Comparison of ENCODE assay signal across 37 cellular contexts in the genomic region with DNA sequence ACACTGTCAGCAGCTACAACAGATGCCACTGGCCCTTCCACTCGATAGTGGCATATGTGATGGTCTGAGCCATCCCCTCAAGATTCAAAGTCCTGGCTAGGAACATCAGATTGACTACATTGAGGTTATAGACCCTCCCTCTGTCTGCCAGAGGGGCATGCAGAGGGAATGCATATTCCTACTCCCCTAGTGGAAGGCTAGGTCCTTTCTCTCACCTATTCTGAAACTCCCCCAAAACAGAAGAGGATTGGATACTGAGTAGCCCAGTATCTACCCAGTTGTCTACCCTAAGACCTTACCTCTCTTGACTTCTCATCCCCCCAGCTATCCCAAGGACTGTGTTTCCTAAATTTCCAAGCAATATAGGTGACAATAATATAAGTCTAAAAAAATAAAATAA.
"Had no signal": no experiment of that assay in that cellular context is flagged by ENCODE, and none has a peak within 500 bp of the region (broad histone marks: within the 10 kb centered on the region; RNA-seq: fewer than 3 reads in every experiment).

No MANE protein-coding gene starts in this region.

- H3K4me3 ChIP-seq: adrenal gland, ascending aorta, body of pancreas, breast epithelium, cardiac muscle cell had no signal

- H3K4me3 Mint-ChIP-seq: activated naive CD4-positive, alpha-beta T cell treated with anti-CD3 and anti-CD28 coated beads for 36 hours; activated naive CD4-positive, alpha-beta T cell treated with anti-CD3 and anti-CD28 coated beads, Interleukin-2, amount 10 ng/mL, durations not matched to agents 7 days and 5 days; activated naive CD4-positive, alpha-beta T cell treated with anti-CD3 and anti-CD28 coated beads, Interleukin-2, amount 50 U/mL, for 24 hours; activated naive CD8-positive, alpha-beta T cell; activated naive CD8-positive, alpha-beta T cell treated with anti-CD3 and anti-CD28 coated beads for 36 hours; activated naive CD8-positive, alpha-beta T cell treated with anti-CD3 and anti-CD28 coated beads, Interleukin-2, amount 10 ng/mL, durations not matched to agents 7 days and 5 days; activated naive CD8-positive, alpha-beta T cell treated with anti-CD3 and anti-CD28 coated beads, Interleukin-2, amount 50 U/mL, for 24 hours; activated T-cell treated with anti-CD3 and anti-CD28 coated beads, Interleukin-2, amount 50 U/mL, for 24 hours; activated T-cell treated with anti-CD3 and anti-CD28 coated beads, Interleukin-2, amount 50 U/mL, for 4 hours; activated T-cell treated with anti-CD3 and anti-CD28 coated beads, Interleukin-2, amount 50 U/mL, for 72 hours; activated T-helper 1 cell treated with anti-CD3 and anti-CD28 coated beads, Interleukin-12 subunit alpha, Interleukin-12 subunit beta, Interleukin-2, Interleukin-4 antibody, amounts not matched to agents 30 ng/mL and 10 ng/mL and 1 ng/mL, durations not matched to agents 14 hours and 24 hours and 36 hours; activated T-helper 17 cell treated with anti-CD3 and anti-CD28 coated beads, Interleukin-2, amount 50 U/mL, for 72 hours; brain; central memory CD8-positive, alpha-beta T cell had no signal

- H3K27me3 Mint-ChIP-seq: activated naive CD4-positive, alpha-beta T cell treated with anti-CD3 and anti-CD28 coated beads, Interleukin-2, amount 10 ng/mL, durations not matched to agents 7 days and 5 days; activated naive CD4-positive, alpha-beta T cell treated with anti-CD3 and anti-CD28 coated beads, Interleukin-2, amount 50 U/mL, for 24 hours; activated naive CD8-positive, alpha-beta T cell; activated naive CD8-positive, alpha-beta T cell treated with anti-CD3 and anti-CD28 coated beads for 36 hours; activated naive CD8-positive, alpha-beta T cell treated with anti-CD3 and anti-CD28 coated beads, Interleukin-2, amount 10 ng/mL, durations not matched to agents 7 days and 5 days; activated naive CD8-positive, alpha-beta T cell treated with anti-CD3 and anti-CD28 coated beads, Interleukin-2, amount 50 U/mL, for 24 hours; activated T-cell treated with anti-CD3 and anti-CD28 coated beads, Interleukin-2, amount 50 U/mL, for 24 hours; activated T-helper 17 cell treated with anti-CD3 and anti-CD28 coated beads, Interleukin-2, amount 50 U/mL, for 72 hours; central memory CD8-positive, alpha-beta T cell had no signal

- ATAC-seq: activated naive CD4-positive, alpha-beta T cell treated with anti-CD3 and anti-CD28 coated beads, Interleukin-2, amount 50 U/mL, for 72 hours; activated naive CD8-positive, alpha-beta T cell treated with anti-CD3 and anti-CD28 coated beads, Interleukin-2, amount 50 U/mL, for 24 hours; activated T-cell treated with anti-CD3 and anti-CD28 coated beads, Interleukin-2, amount 50 U/mL, for 4 hours; activated T-cell treated with anti-CD3 and anti-CD28 coated beads, Interleukin-2, amount 50 U/mL, for 72 hours; activated T-helper 17 cell treated with anti-CD3 and anti-CD28 coated beads, Interleukin-2, amount 50 U/mL, for 72 hours; body of pancreas had no signal

- H3K27me3 ChIP-seq: adrenal gland, ascending aorta, body of pancreas, brain microvascular endothelial cell, breast epithelium, cardiac muscle cell had no signal

- H3K9me3 Mint-ChIP-seq: activated naive CD4-positive, alpha-beta T cell treated with anti-CD3 and anti-CD28 coated beads for 36 hours; activated naive CD8-positive, alpha-beta T cell treated with anti-CD3 and anti-CD28 coated beads for 36 hours; activated T-helper 1 cell treated with anti-CD3 and anti-CD28 coated beads, Interleukin-12 subunit alpha, Interleukin-12 subunit beta, Interleukin-2, Interleukin-4 antibody, amounts not matched to agents 30 ng/mL and 10 ng/mL and 1 ng/mL, durations not matched to agents 14 hours and 24 hours and 36 hours; activated T-helper 2 cell treated with anti-CD3 and anti-CD28 coated beads, Interferon-gamma antibody, Interleukin-2, Interleukin-4, amounts not matched to agents 10 μg/mL and 5 μg/mL and 100 μg/mL, durations not matched to agents 14 hours and 24 hours and 36 hours had no signal

- H3K4me1 ChIP-seq: adrenal gland, ascending aorta, body of pancreas, breast epithelium had no signal

- H3K36me3 Mint-ChIP-seq: activated naive CD4-positive, alpha-beta T cell treated with anti-CD3 and anti-CD28 coated beads, Interleukin-2, amount 10 ng/mL, durations not matched to agents 7 days and 5 days; activated naive CD4-positive, alpha-beta T cell treated with anti-CD3 and anti-CD28 coated beads, Interleukin-2, amount 50 U/mL, for 24 hours; activated naive CD4-positive, alpha-beta T cell treated with anti-CD3 and anti-CD28 coated beads, Interleukin-2, amount 50 U/mL, for 72 hours; activated naive CD8-positive, alpha-beta T cell; activated naive CD8-positive, alpha-beta T cell treated with anti-CD3 and anti-CD28 coated beads for 36 hours; activated naive CD8-positive, alpha-beta T cell treated with anti-CD3 and anti-CD28 coated beads, Interleukin-2, amount 10 ng/mL, durations not matched to agents 7 days and 5 days; brain had no signal

- DNase-seq: activated effector memory CD4-positive, alpha-beta T cell treated with anti-CD3 and anti-CD28 coated beads, Interleukin-2, amount 50 U/mL, for 16 hours; activated effector memory CD4-positive, alpha-beta T cell treated with Interleukin-2 at 50 U/mL for 16 hours; activated gamma-delta T cell; activated gamma-delta T cell treated with Interleukin-2 at 50 U/mL for 16 hours; activated naive CD4-positive, alpha-beta T cell; activated naive CD4-positive, alpha-beta T cell treated with anti-CD3 and anti-CD28 coated beads for 36 hours; activated naive CD4-positive, alpha-beta T cell treated with anti-CD3 and anti-CD28 coated beads, Interleukin-2, amount 10 ng/mL, durations not matched to agents 7 days and 5 days; activated naive CD4-positive, alpha-beta T cell treated with anti-CD3 and anti-CD28 coated beads, Interleukin-2, amount 50 U/mL, for 16 hours; activated naive CD4-positive, alpha-beta T cell treated with Interleukin-2 at 50 U/mL for 16 hours; activated naive CD8-positive, alpha-beta T cell treated with anti-CD3 and anti-CD28 coated beads for 36 hours; activated naive CD8-positive, alpha-beta T cell treated with anti-CD3 and anti-CD28 coated beads, Interleukin-2, amount 10 ng/mL, durations not matched to agents 7 days and 5 days; activated naive CD8-positive, alpha-beta T cell treated with anti-CD3 and anti-CD28 coated beads, Interleukin-2, amount 50 U/mL, for 24 hours; activated T-cell treated with anti-CD3 and anti-CD28 coated beads, Interleukin-2, amount 50 U/mL, for 1 hour; activated T-cell treated with anti-CD3 and anti-CD28 coated beads, Interleukin-2, amount 50 U/mL, for 24 hours; activated T-cell treated with anti-CD3 and anti-CD28 coated beads, Interleukin-2, amount 50 U/mL, for 4 hours; activated T-cell treated with anti-CD3 and anti-CD28 coated beads, Interleukin-2, amount 50 U/mL, for 48 hours; activated T-cell treated with anti-CD3 and anti-CD28 coated beads, Interleukin-2, amount 50 U/mL, for 72 hours; adrenal gland; amniotic stem cell; amygdala; anterior cingulate cortex; aorta; body of pancreas; brain microvascular endothelial cell; caudate nucleus; cerebellar nuclear complex had no signal

- H3K27ac ChIP-seq: adrenal gland, ascending aorta, body of pancreas, brain microvascular endothelial cell, breast epithelium, cardiac muscle cell had no signal

- H3K4me1 Mint-ChIP-seq: activated naive CD4-positive, alpha-beta T cell treated with anti-CD3 and anti-CD28 coated beads, Interleukin-2, amount 10 ng/mL, durations not matched to agents 7 days and 5 days; activated naive CD4-positive, alpha-beta T cell treated with anti-CD3 and anti-CD28 coated beads, Interleukin-2, amount 50 U/mL, for 24 hours; activated naive CD8-positive, alpha-beta T cell treated with anti-CD3 and anti-CD28 coated beads for 36 hours; activated naive CD8-positive, alpha-beta T cell treated with anti-CD3 and anti-CD28 coated beads, Interleukin-2, amount 10 ng/mL, durations not matched to agents 7 days and 5 days; activated naive CD8-positive, alpha-beta T cell treated with anti-CD3 and anti-CD28 coated beads, Interleukin-2, amount 50 U/mL, for 24 hours; activated T-helper 17 cell treated with anti-CD3 and anti-CD28 coated beads, Interleukin-2, amount 50 U/mL, for 72 hours; brain; central memory CD8-positive, alpha-beta T cell had no signal

- H3K36me3 ChIP-seq: adrenal gland, ascending aorta, brain microvascular endothelial cell, breast epithelium, cardiac muscle cell had no signal

- H3K27ac Mint-ChIP-seq: activated naive CD4-positive, alpha-beta T cell treated with anti-CD3 and anti-CD28 coated beads for 36 hours; activated naive CD4-positive, alpha-beta T cell treated with anti-CD3 and anti-CD28 coated beads, Interleukin-2, amount 10 ng/mL, durations not matched to agents 7 days and 5 days; activated naive CD4-positive, alpha-beta T cell treated with anti-CD3 and anti-CD28 coated beads, Interleukin-2, amount 50 U/mL, for 24 hours; activated naive CD4-positive, alpha-beta T cell treated with anti-CD3 and anti-CD28 coated beads, Interleukin-2, amount 50 U/mL, for 72 hours; activated naive CD8-positive, alpha-beta T cell; activated naive CD8-positive, alpha-beta T cell treated with anti-CD3 and anti-CD28 coated beads for 36 hours; activated naive CD8-positive, alpha-beta T cell treated with anti-CD3 and anti-CD28 coated beads, Interleukin-2, amount 10 ng/mL, durations not matched to agents 7 days and 5 days; activated naive CD8-positive, alpha-beta T cell treated with anti-CD3 and anti-CD28 coated beads, Interleukin-2, amount 50 U/mL, for 24 hours; activated T-cell treated with anti-CD3 and anti-CD28 coated beads, Interleukin-2, amount 50 U/mL, for 24 hours; activated T-cell treated with anti-CD3 and anti-CD28 coated beads, Interleukin-2, amount 50 U/mL, for 72 hours; activated T-helper 1 cell treated with anti-CD3 and anti-CD28 coated beads, Interleukin-12 subunit alpha, Interleukin-12 subunit beta, Interleukin-2, Interleukin-4 antibody, amounts not matched to agents 30 ng/mL and 10 ng/mL and 1 ng/mL, durations not matched to agents 14 hours and 24 hours and 36 hours; activated T-helper 17 cell treated with anti-CD3 and anti-CD28 coated beads, Interleukin-2, amount 50 U/mL, for 72 hours; activated T-helper 2 cell treated with anti-CD3 and anti-CD28 coated beads, Interferon-gamma antibody, Interleukin-2, Interleukin-4, amounts not matched to agents 10 μg/mL and 5 μg/mL and 100 μg/mL, durations not matched to agents 14 hours and 24 hours and 36 hours; brain had no signal
